Comparison of ENCODE assay signal across 8 cellular contexts in genomic region chrX:103254921-103255455, GRCh38. TPM values are rescaled to one million over a fixed set of nuclear protein-coding genes. Genes with fewer than 3 reads are reported as not detected.
A peak's percentile ranks its signal among the peaks of the same experiment; 100 is the strongest.
DNase-seq lines count a peak whose midpoint lies in the region; ATAC-seq and TF ChIP-seq lines count a peak whose summit lies in the region.

A gene with protein sequence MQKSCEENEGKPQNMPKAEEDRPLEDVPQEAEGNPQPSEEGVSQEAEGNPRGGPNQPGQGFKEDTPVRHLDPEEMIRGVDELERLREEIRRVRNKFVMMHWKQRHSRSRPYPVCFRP (minus strand): TSS chrX:103255155. CDS start chrX:103253979, 1,176 bp downstream.

- H2BK120ac ChIP-seq in mesendoderm (ENCODE audit: low read depth, low read length), result peak within 1 kb of the TSS; percentile 67

- H3K4ac ChIP-seq in mesendoderm (ENCODE audit: low read depth, low read length), result peak within 1 kb of the TSS; percentile 78

- H3K4me3 ChIP-seq in endodermal cell (ENCODE audit: low read length), result peak within 1 kb of the TSS; percentile 91
- peak within 1 kb of the TSS; percentile 69 for H3K4me3 ChIP-seq in mesendoderm (ENCODE audit: low read length)

- peak within 1 kb of the TSS; percentile 91 for H3K27ac Mint-ChIP-seq in activated CD8-positive, alpha-beta memory T cell treated with anti-CD3 and anti-CD28 coated beads, Interleukin-2, amount 10 ng/mL, durations not matched to agents 7 days and 5 days
- H3K27ac Mint-ChIP-seq in endodermal cell, result peak within 1 kb of the TSS; percentile 97

- peaks cover 13% of the 10 kb centered on the region for H3K4me1 Mint-ChIP-seq in activated CD8-positive, alpha-beta memory T cell treated with anti-CD3 and anti-CD28 coated beads, Interleukin-2, amount 10 ng/mL, durations not matched to agents 7 days and 5 days
- H3K4me1 Mint-ChIP-seq in endodermal cell, result peaks cover 31% of the 10 kb centered on the region

- H3K27ac ChIP-seq in endodermal cell (ENCODE audit: low read depth, low read length) (peak within 1 kb of the TSS; percentile 86), mesendoderm (ENCODE audit: low read depth, low read length) (peak within 1 kb of the TSS; percentile 92)

- H3K79me2 ChIP-seq in mesendoderm (ENCODE audit: control insufficient read depth, insufficient read depth, low read length), result peaks cover 5% of the 10 kb centered on the region

- H3K56ac ChIP-seq in mesendoderm (ENCODE audit: low read length), result peak within 1 kb of the TSS; percentile 88

- peak within 1 kb of the TSS; percentile 88 for H3K4me3 Mint-ChIP-seq in activated CD8-positive, alpha-beta memory T cell treated with anti-CD3 and anti-CD28 coated beads, Interleukin-2, amount 10 ng/mL, durations not matched to agents 7 days and 5 days
- H3K4me3 Mint-ChIP-seq in endodermal cell, result peak within 1 kb of the TSS; percentile 93

- no peak within 1 kb of the TSS for H4K8ac ChIP-seq in mesendoderm (ENCODE audit: low read depth, low read length)

- no peaks in the 10 kb centered on the region for H3K9me3 Mint-ChIP-seq in activated CD8-positive, alpha-beta memory T cell treated with anti-CD3 and anti-CD28 coated beads, Interleukin-2, amount 10 ng/mL, durations not matched to agents 7 days and 5 days (ENCODE audit: low read depth)
- peaks cover 6% of the 10 kb centered on the region for H3K9me3 Mint-ChIP-seq in endodermal cell

- H3K18ac ChIP-seq in mesendoderm (ENCODE audit: low read length), result peak within 1 kb of the TSS; percentile 78

- H2BK5ac ChIP-seq in mesendoderm (ENCODE audit: low read length), result peak within 1 kb of the TSS; percentile 82

- peak within 1 kb of the TSS; percentile 33 for H3K4me2 ChIP-seq in mesendoderm (ENCODE audit: low read length)

- H3K36me3 ChIP-seq in endodermal cell (ENCODE audit: control insufficient read depth, insufficient read depth, low read length) (peaks cover 11% of the 10 kb centered on the region), mesendoderm (ENCODE audit: control insufficient read depth, insufficient read depth, low read length) (no peaks in the 10 kb centered on the region)

- H2AK5ac ChIP-seq in mesendoderm (ENCODE audit: low read length), result no peak within 1 kb of the TSS

- no peaks in the 10 kb centered on the region for H3K27me3 Mint-ChIP-seq in activated CD8-positive, alpha-beta memory T cell treated with anti-CD3 and anti-CD28 coated beads, Interleukin-2, amount 10 ng/mL, durations not matched to agents 7 days and 5 days
- H3K27me3 Mint-ChIP-seq in endodermal cell (ENCODE audit: insufficient read depth), result no peaks in the 10 kb centered on the region

- H3K79me1 ChIP-seq in mesendoderm (ENCODE audit: low read length), result no peaks in the 10 kb centered on the region

- H3K23ac ChIP-seq in mesendoderm (ENCODE audit: low read length), result peak within 1 kb of the TSS; percentile 29

- H2BK15ac ChIP-seq in mesendoderm (replicated peaks; ENCODE audit: low read depth), result no peak within 1 kb of the TSS

- no peaks in the 10 kb centered on the region for H3K27me3 ChIP-seq in endodermal cell (ENCODE audit: control insufficient read depth, insufficient read depth, low read length, poor library complexity, severe bottlenecking)
- H3K27me3 ChIP-seq in mesendoderm (ENCODE audit: insufficient read depth, low read length, poor library complexity), result no peaks in the 10 kb centered on the region

- H3K9ac ChIP-seq in endodermal cell (ENCODE audit: extremely low read depth, low read length, poor library complexity, severe bottlenecking), result peak within 1 kb of the TSS; percentile 87
- H3K9ac ChIP-seq in mesendoderm (ENCODE audit: low read length), result peak within 1 kb of the TSS; percentile 90

- H4K5ac ChIP-seq in mesendoderm (ENCODE audit: low read length), result no peak within 1 kb of the TSS

- no peaks in the 10 kb centered on the region for H3K9me3 ChIP-seq in endodermal cell (ENCODE audit: control insufficient read depth, low read length)

- H3K4me1 ChIP-seq in endodermal cell (ENCODE audit: control insufficient read depth, insufficient read depth, low read length) (no peaks in the 10 kb centered on the region), mesendoderm (ENCODE audit: control insufficient read depth, low read depth, low read length) (no peaks in the 10 kb centered on the region)

- ATAC-seq in GM19395 (IDR thresholded peaks at IDR 0.05; ENCODE audit: unreplicated experiment) (peak; percentile 95), HG03565 (IDR thresholded peaks at IDR 0.05; ENCODE audit: unreplicated experiment) (peak; percentile 98)
- ATAC-seq in activated CD8-positive, alpha-beta memory T cell treated with anti-CD3 and anti-CD28 coated beads, Interleukin-2, amount 10 ng/mL, durations not matched to agents 7 days and 5 days, result peak; percentile 95

- peak in 12 of 14 donors; percentile 21 to 77 (median 53) for DNase-seq in C1 segment of cervical spinal cord (lab: John Stamatoyannopoulos, UW)
- peak; percentile 59 for DNase-seq in NCI-H82 treated with DMSO at 0.1 percent for 48 hours (lab: John Stamatoyannopoulos, UW; ENCODE audit: unreplicated experiment)
- DNase-seq in activated CD8-positive, alpha-beta memory T cell treated with anti-CD3 and anti-CD28 coated beads, Interleukin-2, amount 10 ng/mL, durations not matched to agents 7 days and 5 days, result peak; percentile 82
- DNase-seq in endodermal cell, result peak; percentile 95
- peak; percentile 94 for DNase-seq in mesendoderm
- DNase-seq in stimulated activated CD8-positive, alpha-beta memory T cell treated with anti-CD3 and anti-CD28 coated beads, Interleukin-12 subunit alpha, Interleukin-12 subunit beta, amount 100 ng/mL, for 4 hours (ENCODE audit: low read depth), result peak; percentile 20

- no peak for TF ChIP-seq CTCF in endodermal cell (conservative IDR thresholded peaks at IDR 0.05)

- H3K36me3 Mint-ChIP-seq in activated CD8-positive, alpha-beta memory T cell treated with anti-CD3 and anti-CD28 coated beads, Interleukin-2, amount 10 ng/mL, durations not matched to agents 7 days and 5 days, result peaks cover 7% of the 10 kb centered on the region
- peaks cover 12% of the 10 kb centered on the region for H3K36me3 Mint-ChIP-seq in endodermal cell (ENCODE audit: low read depth)

- CTCF ChIA-PET in activated CD8-positive, alpha-beta memory T cell treated with anti-CD3 and anti-CD28 coated beads, Interleukin-2, amount 10 ng/mL, durations not matched to agents 7 days and 5 days (lab: Charles Lee), result interaction anchor here (0.5 kb wide), 1 partner anchor 1323 kb away, joined by 4 read pairs; the partner anchor contains the start of gene ZMAT1

- 0% methylated on average over 5 to 22 of the region's 22 CpGs for WGBS in endodermal cell (ENCODE audit: insufficient coverage in 1 of 2, insufficient read length in 1 of 2), 2 experiments
- no CpG with 5 or more reads among the region's 22 CpGs for WGBS in mesendoderm (ENCODE audit: extremely low coverage, insufficient coverage, low lambda C conversion rate)

RNA-seq across cellular contexts. Expression of the gene that starts here (rescaled TPM):
- 10 to 100 TPM; 28.5 to 31.9 TPM for total RNA-seq in activated CD8-positive, alpha-beta memory T cell treated with anti-CD3 and anti-CD28 coated beads, Interleukin-2, amount 10 ng/mL, durations not matched to agents 7 days and 5 days
- 100 to 1,000 TPM in 1 of 2 donors, 10 to 100 TPM in 1; 81.4 to 113 TPM for total RNA-seq in endodermal cell
- 89.3 TPM for polyA plus RNA-seq in endodermal cell (2013, experiment 1 of 2)
- polyA plus RNA-seq in endodermal cell (2013, experiment 2 of 2), result 87.9 TPM
- 214 TPM for polyA plus RNA-seq in mesendoderm (2013, experiment 1 of 2)
- polyA plus RNA-seq in mesendoderm (2013, experiment 2 of 2), result 208 TPM

Comparison
In these comparisons a context has a peak if more than half of its experiments do, and no peak if none do; other contexts are left out.
1. Peak in every context shown above with its lines: DNase-seq, ATAC-seq, H3K4me3 ChIP-seq and H3K27ac ChIP-seq.
2. DNase-seq: peak in every context shown above with its lines; median percentile 95 in endodermal cell; 94 in mesendoderm; 82 in activated CD8-positive, alpha-beta memory T cell treated with anti-CD3 and anti-CD28 coated beads, Interleukin-2, amount 10 ng/mL, durations not matched to agents 7 days and 5 days; 59 in NCI-H82 treated with DMSO at 0.1 percent for 48 hours; 53 in C1 segment of cervical spinal cord; 20 in stimulated activated CD8-positive, alpha-beta memory T cell treated with anti-CD3 and anti-CD28 coated beads, Interleukin-12 subunit alpha, Interleukin-12 subunit beta, amount 100 ng/mL, for 4 hours.